10 cellular contexts compared by ENCODE assay signal in the genomic region with DNA sequence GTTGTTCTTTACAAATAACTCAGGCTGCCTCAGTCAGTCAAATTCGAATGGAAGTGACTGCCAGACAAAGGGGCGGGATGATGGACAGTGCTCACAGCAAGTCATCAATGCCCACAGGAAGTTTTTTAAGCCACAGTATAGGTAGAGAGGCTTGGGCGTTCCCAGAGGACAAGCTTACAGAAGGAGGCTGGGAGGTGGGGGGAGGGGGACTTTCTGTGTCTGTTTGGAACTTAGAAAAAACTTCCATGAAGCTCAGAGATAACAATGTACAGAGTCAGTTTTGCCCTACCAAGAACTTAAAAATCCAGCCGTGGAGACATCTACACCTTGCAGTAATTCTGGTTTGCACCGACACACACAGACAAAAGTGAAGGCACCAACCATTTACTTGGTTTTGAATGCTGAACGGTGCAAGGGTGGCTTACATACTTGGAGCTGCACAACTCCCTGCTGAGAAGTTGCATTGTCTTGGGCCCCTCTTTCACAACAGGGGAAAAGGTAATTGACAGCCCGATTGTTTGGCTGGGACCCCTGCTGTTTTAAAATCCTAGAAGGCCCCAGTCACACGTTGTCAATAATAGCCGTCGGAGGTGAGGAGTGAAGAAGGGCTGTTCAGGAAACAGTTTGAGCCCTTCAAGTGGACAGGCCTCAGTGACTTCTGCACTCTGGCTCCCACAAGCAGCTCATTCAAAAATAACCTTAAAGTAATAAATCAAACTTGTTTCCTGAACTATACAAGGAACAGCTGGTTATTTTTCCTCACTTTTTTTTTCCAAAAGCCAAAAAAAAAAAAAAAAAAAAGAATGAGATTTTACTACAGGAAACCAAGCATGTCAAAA. TPM values are rescaled to one million over a fixed set of nuclear protein-coding genes. Genes with fewer than 3 reads are reported as not detected.
DNase-seq lines count a peak whose midpoint lies in the region; ATAC-seq and TF ChIP-seq lines count a peak whose summit lies in the region.
"Had no signal": no experiment of that assay in that cellular context is flagged by ENCODE, and none has a peak within 500 bp of the region (broad histone marks: within the 10 kb centered on the region; RNA-seq: fewer than 3 reads in every experiment).

No MANE protein-coding gene starts in this region.

- H3K36me3 ChIP-seq in SK-N-MC (ENCODE audit: insufficient read depth, low read length), result no peaks in the 10 kb centered on the region
- H3K36me3 ChIP-seq in colonic mucosa, result no peaks in the 10 kb centered on the region

- no peaks in the 10 kb centered on the region for H3K9me3 ChIP-seq in SK-N-MC (ENCODE audit: low read depth, low read length)
- H3K9me3 ChIP-seq in colonic mucosa, result no peaks in the 10 kb centered on the region

- ATAC-seq in Right ventricle myocardium superior (ENCODE audit: poor library complexity) (peak; percentile 81), HG03175 (IDR thresholded peaks at IDR 0.05; ENCODE audit: unreplicated experiment) (no peak)

- peaks cover 1 to 4% (median 2%) of the 10 kb centered on the region in 3 donors for H3K27me3 Mint-ChIP-seq in CD14-positive monocyte (ENCODE audit: low read depth in 3 of 3)
- H3K27me3 Mint-ChIP-seq: activated CD4-positive, alpha-beta memory T cell treated with anti-CD3 and anti-CD28 coated beads, Interleukin-2, amount 10 ng/mL, durations not matched to agents 7 days and 5 days had no signal

- H3K27ac ChIP-seq in SK-N-MC (no peak overlapping the region), colonic mucosa (no peak overlapping the region)
- H3K27ac ChIP-seq: GM23248 had no signal

- no peak overlapping the region for H3K4me3 Mint-ChIP-seq in CD14-positive monocyte
- H3K4me3 Mint-ChIP-seq: activated CD4-positive, alpha-beta memory T cell treated with anti-CD3 and anti-CD28 coated beads, Interleukin-2, amount 10 ng/mL, durations not matched to agents 7 days and 5 days had no signal

- peaks cover 13% of the 10 kb centered on the region for H3K4me1 Mint-ChIP-seq in CD14-positive monocyte
- H3K4me1 Mint-ChIP-seq: activated CD4-positive, alpha-beta memory T cell treated with anti-CD3 and anti-CD28 coated beads, Interleukin-2, amount 10 ng/mL, durations not matched to agents 7 days and 5 days had no signal

- H3K9me3 Mint-ChIP-seq in CD14-positive monocyte, result peaks cover 2 to 12% (median 7%) of the 10 kb centered on the region in 7 donors
- H3K9me3 Mint-ChIP-seq: activated CD4-positive, alpha-beta memory T cell treated with anti-CD3 and anti-CD28 coated beads, Interleukin-2, amount 10 ng/mL, durations not matched to agents 7 days and 5 days had no signal

- H3K27me3 ChIP-seq in colonic mucosa, result no peaks in the 10 kb centered on the region

- H3K4me1 ChIP-seq in colonic mucosa, result peaks cover 5% of the 10 kb centered on the region

- peak overlapping the region; percentile 3 for H3K9ac ChIP-seq in SK-N-MC (ENCODE audit: insufficient read length)
- H3K9ac ChIP-seq in colonic mucosa (ENCODE audit: low read depth in 2 of 2, low read length in 2 of 2), result no peak overlapping the region
- H3K9ac ChIP-seq: GM23248 had no signal

- no peak for DNase-seq in Right ventricle myocardium superior
- DNase-seq in cardiac septum (ENCODE audit: low spot score), result no peak
- DNase-seq in SK-N-MC (ENCODE audit: low read depth, low spot score), result no peak
- peak; percentile 84 for DNase-seq in iPS DF 19.7 (ENCODE audit: low read depth, low spot score)
- no peak for DNase-seq in colonic mucosa
- DNase-seq in NCI-H1436 (lab: John Stamatoyannopoulos, UW), result no peak
- DNase-seq in CD14-positive monocyte (ENCODE audit: low spot score), result no peak
- DNase-seq: activated CD4-positive, alpha-beta memory T cell treated with anti-CD3 and anti-CD28 coated beads, Interleukin-2, amount 10 ng/mL, durations not matched to agents 7 days and 5 days; GM23248 had no signal

- intact Hi-C loops in Right ventricle myocardium superior (cut with DNase I) (loop anchor here (10.0 kb wide), 1 partner anchor 675 kb away; no protein-coding TSS in a partner anchor), cardiac septum (cut with DNase I) (loop anchor here (10.0 kb wide), 1 partner anchor 585 kb away; no protein-coding TSS in a partner anchor), colonic mucosa (cut with DNase I) (loop anchor here (5.0 kb wide), 1 partner anchor 682 kb away; no protein-coding TSS in a partner anchor), CD14-positive monocyte (cut with micrococcal nuclease) (loop anchor here (5.0 to 10.0 kb wide), 2 partner anchors 575 to 677 kb away; no protein-coding TSS in a partner anchor)

- TF ChIP-seq CTCF in colonic mucosa (IDR thresholded peaks at IDR 0.05) (no peak), CD14-positive monocyte (IDR thresholded peaks at IDR 0.05) (no peak)

- peak overlapping the region; percentile 61 for H3K4me3 ChIP-seq in SK-N-MC
- H3K4me3 ChIP-seq in colonic mucosa, result no peak overlapping the region
- H3K4me3 ChIP-seq: GM23248 had no signal

- no peaks in the 10 kb centered on the region for H3K36me3 Mint-ChIP-seq in CD14-positive monocyte

- H3K27ac Mint-ChIP-seq in CD14-positive monocyte, result no peak overlapping the region
- H3K27ac Mint-ChIP-seq: activated CD4-positive, alpha-beta memory T cell treated with anti-CD3 and anti-CD28 coated beads, Interleukin-2, amount 10 ng/mL, durations not matched to agents 7 days and 5 days had no signal

RNA-seq across cellular contexts. Expression of gene SPRY2, which starts 18.8 kb away (rescaled TPM):
- total RNA-seq in Right ventricle myocardium superior (35.8 TPM), cardiac septum (32.8 TPM), colonic mucosa (10 to 100 TPM; 27.9 to 83.3 TPM)
- polyA plus RNA-seq in CD14-positive monocyte, result under 1 TPM; 0.26 to 0.73 TPM
- total RNA-seq: activated CD4-positive, alpha-beta memory T cell treated with anti-CD3 and anti-CD28 coated beads, Interleukin-2, amount 10 ng/mL, durations not matched to agents 7 days and 5 days had no signal
